8 cellular contexts compared by ENCODE assay signal in the genomic region with DNA sequence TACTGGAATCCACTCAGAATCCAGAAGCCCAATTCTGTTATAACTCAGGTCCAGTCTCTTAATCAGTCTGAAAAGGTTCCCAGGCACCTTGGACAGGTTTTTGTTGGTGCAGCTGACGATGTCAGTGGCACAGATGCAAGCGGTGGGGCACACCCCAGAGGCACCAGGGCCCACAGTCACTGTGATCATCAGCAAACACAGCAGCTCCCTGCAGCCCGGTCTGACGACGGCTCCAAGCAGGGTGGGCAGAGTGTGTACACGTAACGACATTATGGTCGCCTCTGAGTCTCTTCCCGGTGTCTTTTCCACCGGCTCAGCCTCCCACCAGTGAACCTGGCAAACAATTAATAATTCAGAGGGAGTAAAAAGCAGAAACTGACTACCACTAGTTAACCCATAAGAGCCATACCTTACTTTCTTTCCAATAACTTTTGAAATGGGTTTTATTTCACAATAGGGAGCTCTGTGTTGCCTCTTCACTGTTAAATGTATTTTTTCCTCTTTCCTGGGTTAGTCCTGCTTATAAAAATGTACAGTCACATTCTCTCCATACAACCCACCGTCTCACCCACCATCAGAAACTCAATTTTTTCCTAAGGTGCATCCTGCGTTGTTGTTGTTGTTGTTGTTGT. TPM values are rescaled to one million over a fixed set of nuclear protein-coding genes. Genes with fewer than 3 reads are reported as not detected.
DNase-seq lines count a peak whose midpoint lies in the region; ATAC-seq and TF ChIP-seq lines count a peak whose summit lies in the region.

No MANE protein-coding gene starts in this region.

- TF ChIP-seq CTCF in epithelial cell of esophagus (IDR thresholded peaks at IDR 0.05; ENCODE audit: insufficient read depth, low read depth, low read length, missing control alignments): no peak
- no peak for TF ChIP-seq CTCF in type B pancreatic cell (conservative IDR thresholded peaks at IDR 0.05)

- no peaks in the 10 kb centered on the region for H3K27me3 Mint-ChIP-seq in activated CD4-positive, alpha-beta T cell treated with anti-CD3 and anti-CD28 coated beads, Interleukin-2, amount 10 ng/mL, durations not matched to agents 7 days and 5 days
- no peaks in the 10 kb centered on the region for H3K27me3 Mint-ChIP-seq in naive thymus-derived CD4-positive, alpha-beta T cell
- peaks cover 56% of the 10 kb centered on the region for H3K27me3 Mint-ChIP-seq in type B pancreatic cell

- peaks cover 0 to 7% (median 0%) of the 10 kb centered on the region in 3 experiments for H3K36me3 ChIP-seq in naive thymus-derived CD4-positive, alpha-beta T cell (ENCODE audit: control insufficient read depth in 2 of 3, insufficient read depth in 3 of 3, low read length in 3 of 3)

- peaks cover 20% of the 10 kb centered on the region for H3K36me3 Mint-ChIP-seq in activated CD4-positive, alpha-beta T cell treated with anti-CD3 and anti-CD28 coated beads, Interleukin-2, amount 10 ng/mL, durations not matched to agents 7 days and 5 days (ENCODE audit: low read depth)
- peaks cover 0 to 13% (median 4%) of the 10 kb centered on the region in 5 donors for H3K36me3 Mint-ChIP-seq in naive thymus-derived CD4-positive, alpha-beta T cell
- H3K36me3 Mint-ChIP-seq in type B pancreatic cell: peaks cover 3% of the 10 kb centered on the region

- H3K4me1 ChIP-seq in naive thymus-derived CD4-positive, alpha-beta T cell (ENCODE audit: control insufficient read depth in 2 of 2, insufficient read depth in 2 of 2, low read length in 2 of 2): peaks cover 33 to 41% of the 10 kb centered on the region in 2 donors

- DNase-seq in stimulated activated naive CD4-positive, alpha-beta T cell (lab: John Stamatoyannopoulos, UW): peak in 5 of 6 experiments; percentile 9 to 26 (median 14)
- DNase-seq in stimulated activated naive CD4-positive, alpha-beta T cell treated with Interleukin-2 at 50 U/mL for 16 hours (lab: John Stamatoyannopoulos, UW): no peak
- peak; percentile 49 for DNase-seq in activated CD4-positive, alpha-beta T cell treated with anti-CD3 and anti-CD28 coated beads, Interleukin-2, amount 10 ng/mL, durations not matched to agents 7 days and 5 days
- peak; percentile 58 for DNase-seq in epithelial cell of esophagus (ENCODE audit: low read depth)
- DNase-seq in naive thymus-derived CD4-positive, alpha-beta T cell: peak in 8 of 9 donors; percentile 25 to 48 (median 37)
- no peak for DNase-seq in type B pancreatic cell (ENCODE audit: extremely low spot score, unreplicated experiment)

- H3K4me1 Mint-ChIP-seq in activated CD4-positive, alpha-beta T cell treated with anti-CD3 and anti-CD28 coated beads, Interleukin-2, amount 10 ng/mL, durations not matched to agents 7 days and 5 days: peaks cover 63% of the 10 kb centered on the region
- peaks cover 40 to 77% (median 68%) of the 10 kb centered on the region in 7 donors for H3K4me1 Mint-ChIP-seq in naive thymus-derived CD4-positive, alpha-beta T cell
- H3K4me1 Mint-ChIP-seq in type B pancreatic cell (ENCODE audit: unreplicated experiment): peaks cover 30% of the 10 kb centered on the region

- peak overlapping the region; percentile 73 for H3K4me3 ChIP-seq in epithelial cell of esophagus (ENCODE audit: low read length)
- H3K4me3 ChIP-seq in naive thymus-derived CD4-positive, alpha-beta T cell (ENCODE audit: low read length): peak overlapping the region; percentile 63

- intact Hi-C loops in naive thymus-derived CD4-positive, alpha-beta T cell (cut with micrococcal nuclease): loop anchor here (1.0 to 2.0 kb wide), 9 partner anchors 46 to 329 kb away; no protein-coding TSS in a partner anchor

- H3K4me3 Mint-ChIP-seq in activated CD4-positive, alpha-beta T cell treated with anti-CD3 and anti-CD28 coated beads, Interleukin-2, amount 10 ng/mL, durations not matched to agents 7 days and 5 days: peak overlapping the region; percentile 86
- H3K4me3 Mint-ChIP-seq in naive thymus-derived CD4-positive, alpha-beta T cell: peak overlapping the region; percentile 89 to 99 (median 94)
- peak overlapping the region; percentile 87 for H3K4me3 Mint-ChIP-seq in type B pancreatic cell

- H3K9me3 ChIP-seq in naive thymus-derived CD4-positive, alpha-beta T cell (ENCODE audit: control insufficient read depth in 2 of 3, low read length in 3 of 3): no peaks in the 10 kb centered on the region

- CTCF ChIA-PET in activated CD4-positive, alpha-beta T cell treated with anti-CD3 and anti-CD28 coated beads, Interleukin-2, amount 10 ng/mL, durations not matched to agents 7 days and 5 days (lab: Charles Lee): interaction anchor here (0.7 to 2.6 kb wide), 7 partner anchors 8 to 319 kb away, joined by 3 to 16 read pairs (median 7); no protein-coding TSS in a partner anchor
- CTCF ChIA-PET in naive thymus-derived CD4-positive, alpha-beta T cell (lab: Charles Lee): interaction anchor here (0.6 to 3.3 kb wide), 10 partner anchors 9 to 326 kb away, joined by 3 to 12 read pairs (median 4); no protein-coding TSS in a partner anchor

- peak overlapping the region; percentile 88 for H3K27ac Mint-ChIP-seq in activated CD4-positive, alpha-beta T cell treated with anti-CD3 and anti-CD28 coated beads, Interleukin-2, amount 10 ng/mL, durations not matched to agents 7 days and 5 days
- H3K27ac Mint-ChIP-seq in naive thymus-derived CD4-positive, alpha-beta T cell: peak overlapping the region; percentile 86 to 98 (median 92)
- peak overlapping the region; percentile 14 for H3K27ac Mint-ChIP-seq in type B pancreatic cell

- peak; percentile 65 for ATAC-seq in naive thymus-derived CD4-positive, alpha-beta T cell
- no peak for ATAC-seq in HG03565 (IDR thresholded peaks at IDR 0.05; ENCODE audit: unreplicated experiment)
- no peak for ATAC-seq in GM18861 (IDR thresholded peaks at IDR 0.05; ENCODE audit: unreplicated experiment)

- peak overlapping the region; percentile 75 for H3K27ac ChIP-seq in naive thymus-derived CD4-positive, alpha-beta T cell (ENCODE audit: low read depth, low read length)

- H3K27me3 ChIP-seq in naive thymus-derived CD4-positive, alpha-beta T cell (ENCODE audit: control insufficient read depth in 2 of 2, insufficient read depth in 2 of 2, low read length in 2 of 2): no peaks in the 10 kb centered on the region

- no peaks in the 10 kb centered on the region for H3K9me3 Mint-ChIP-seq in activated CD4-positive, alpha-beta T cell treated with anti-CD3 and anti-CD28 coated beads, Interleukin-2, amount 10 ng/mL, durations not matched to agents 7 days and 5 days
- peaks cover 0 to 3% (median 0%) of the 10 kb centered on the region in 11 donors for H3K9me3 Mint-ChIP-seq in naive thymus-derived CD4-positive, alpha-beta T cell
- H3K9me3 Mint-ChIP-seq in type B pancreatic cell: no peaks in the 10 kb centered on the region

- POLR2A ChIA-PET in activated CD4-positive, alpha-beta T cell treated with anti-CD3 and anti-CD28 coated beads, Interleukin-2, amount 10 ng/mL, durations not matched to agents 7 days and 5 days (lab: Charles Lee): interaction anchor here (0.6 to 0.7 kb wide), 3 partner anchors 138 to 921 kb away, joined by 3 to 5 read pairs (median 3); no protein-coding TSS in a partner anchor
- POLR2A ChIA-PET in naive thymus-derived CD4-positive, alpha-beta T cell (lab: Charles Lee): interaction anchor here (0.6 to 5.9 kb wide), 19 partner anchors 8 to 1120 kb away, joined by 3 to 58 read pairs (median 6); no protein-coding TSS in a partner anchor

RNA-seq across cellular contexts. Expression of a gene that starts 0.6 kb away (rescaled TPM):
- total RNA-seq in activated CD4-positive, alpha-beta T cell treated with anti-CD3 and anti-CD28 coated beads, Interleukin-2, amount 10 ng/mL, durations not matched to agents 7 days and 5 days: 10 to 100 TPM; 58.7 to 59.7 TPM
- 10 to 100 TPM; 41.4 to 98.3 (median 70.0) TPM for total RNA-seq in naive thymus-derived CD4-positive, alpha-beta T cell
- 100 to 1,000 TPM; 137 to 147 TPM for polyA plus RNA-seq in naive thymus-derived CD4-positive, alpha-beta T cell
- 0.41 and 0.55 TPM in 2 replicates for total RNA-seq in type B pancreatic cell (ENCODE audit: low replicate concordance)

RNA-seq across cellular contexts. Expression of a gene that starts 0.9 kb away (rescaled TPM):
- total RNA-seq in activated CD4-positive, alpha-beta T cell treated with anti-CD3 and anti-CD28 coated beads, Interleukin-2, amount 10 ng/mL, durations not matched to agents 7 days and 5 days: 10 to 100 TPM; 10.3 to 10.8 TPM
- 10 to 100 TPM in 4 of 5 experiments, 1 to 10 TPM in 1; 6.8 to 13.5 (median 12.8) TPM for total RNA-seq in naive thymus-derived CD4-positive, alpha-beta T cell
- polyA plus RNA-seq in naive thymus-derived CD4-positive, alpha-beta T cell: 10 to 100 TPM; 27.0 to 30.4 TPM
- total RNA-seq in type B pancreatic cell (ENCODE audit: low replicate concordance): 4.8 and 9.3 TPM in 2 replicates

Comparison
In these comparisons a context has a peak if more than half of its experiments do, and no peak if none do; other contexts are left out.
1. DNase-seq: peak in stimulated activated naive CD4-positive, alpha-beta T cell (5 of 6), activated CD4-positive, alpha-beta T cell treated with anti-CD3 and anti-CD28 coated beads, Interleukin-2, amount 10 ng/mL, durations not matched to agents 7 days and 5 days (single experiment), epithelial cell of esophagus (single experiment) and naive thymus-derived CD4-positive, alpha-beta T cell (8 of 9); none in stimulated activated naive CD4-positive, alpha-beta T cell treated with Interleukin-2 at 50 U/mL for 16 hours (single experiment) and type B pancreatic cell (single experiment).
2. H3K27ac Mint-ChIP-seq: peak in every context shown above with its lines; median percentile 92 in naive thymus-derived CD4-positive, alpha-beta T cell; 88 in activated CD4-positive, alpha-beta T cell treated with anti-CD3 and anti-CD28 coated beads, Interleukin-2, amount 10 ng/mL, durations not matched to agents 7 days and 5 days; 14 in type B pancreatic cell.
3. RNA of a gene that starts 0.6 kb away (total RNA-seq): 41.4 to 98.3 TPM in naive thymus-derived CD4-positive, alpha-beta T cell and 58.7 to 59.7 TPM in activated CD4-positive, alpha-beta T cell treated with anti-CD3 and anti-CD28 coated beads, Interleukin-2, amount 10 ng/mL, durations not matched to agents 7 days and 5 days; 0.41 to 0.55 TPM in type B pancreatic cell; every median in the first group is over 10 times any median in the second.
4. Peak in every context shown above with its lines, with median percentiles within 50 percentile points of each other: H3K4me3 Mint-ChIP-seq.